22 cellular contexts compared by ENCODE assay signal in genomic region chr3:182487048-182487447, GRCh38.
DNase-seq lines count a peak whose midpoint lies in the region; ATAC-seq, FAIRE-seq and TF ChIP-seq lines count a peak whose summit lies in the region.
"Had no signal": no experiment of that assay in that cellular context is flagged by ENCODE, and none has a peak within 500 bp of the region (broad histone marks: within the 10 kb centered on the region; RNA-seq: fewer than 3 reads in every experiment).

No MANE protein-coding gene starts in this region.

- ATAC-seq in activated CD8-positive, alpha-beta T cell treated with anti-CD3 and anti-CD28 coated beads for 36 hours, result no peak
- ATAC-seq: stimulated activated naive B cell treated with anti-CD40 and anti-IgM and Interleukin-4, amounts not matched to agents 10 μg/mL and 1 μg/mL and 100 μg/mL, for 72 hours had no signal

- no peaks in the 10 kb centered on the region for H3K4me1 Mint-ChIP-seq in activated CD8-positive, alpha-beta T cell treated with anti-CD3 and anti-CD28 coated beads for 36 hours (ENCODE audit: low read depth)
- H3K4me1 Mint-ChIP-seq: activated B cell treated with CpG ODN at 0.5 μM for 24 hours; B cell; stimulated activated naive B cell treated with anti-CD40 and anti-IgM and Interleukin-4, amounts not matched to agents 10 μg/mL and 1 μg/mL and 100 μg/mL, for 72 hours had no signal

- CTCF ChIA-PET in activated CD8-positive, alpha-beta T cell treated with anti-CD3 and anti-CD28 coated beads for 36 hours (lab: Charles Lee), result no interaction called here

- WGBS in esophagus, 2 donors, result 42 to 60% methylated on average over 3 of the region's 3 CpGs

- no peak overlapping the region for H3K27ac Mint-ChIP-seq in activated CD8-positive, alpha-beta T cell treated with anti-CD3 and anti-CD28 coated beads for 36 hours
- H3K27ac Mint-ChIP-seq: activated B cell treated with CpG ODN at 0.5 μM for 24 hours; activated CD4-positive, alpha-beta memory T cell treated with anti-CD3 and anti-CD28 coated beads for 36 hours; B cell; endodermal cell; stimulated activated naive B cell treated with anti-CD40 and anti-IgM and Interleukin-4, amounts not matched to agents 10 μg/mL and 1 μg/mL and 100 μg/mL, for 72 hours had no signal

- FAIRE-seq in frontal cortex (lab: Jason Lieb, UNC), result no peak
- FAIRE-seq: colon, H1 had no signal

- H3K36me3 Mint-ChIP-seq in activated CD8-positive, alpha-beta T cell treated with anti-CD3 and anti-CD28 coated beads for 36 hours (ENCODE audit: low read depth), result no peaks in the 10 kb centered on the region
- H3K36me3 Mint-ChIP-seq: activated CD4-positive, alpha-beta memory T cell treated with anti-CD3 and anti-CD28 coated beads for 36 hours; stimulated activated naive B cell treated with anti-CD40 and anti-IgM and Interleukin-4, amounts not matched to agents 10 μg/mL and 1 μg/mL and 100 μg/mL, for 72 hours had no signal

- POLR2A ChIA-PET in activated CD8-positive, alpha-beta T cell treated with anti-CD3 and anti-CD28 coated beads for 36 hours (lab: Charles Lee), result no interaction called here

- no peaks in the 10 kb centered on the region for H3K27me3 ChIP-seq in esophagus (ENCODE audit: control insufficient read depth in 1 of 2, insufficient read depth in 2 of 2, low read length in 2 of 2)
- H3K27me3 ChIP-seq: brain microvascular endothelial cell had no signal

- intact Hi-C loops in activated CD8-positive, alpha-beta T cell treated with anti-CD3 and anti-CD28 coated beads for 36 hours (cut with micrococcal nuclease), result no loop called here

- no peak overlapping the region for H3K4me3 Mint-ChIP-seq in activated CD8-positive, alpha-beta T cell treated with anti-CD3 and anti-CD28 coated beads for 36 hours
- H3K4me3 Mint-ChIP-seq: activated B cell treated with CpG ODN at 0.5 μM for 24 hours; activated CD4-positive, alpha-beta memory T cell treated with anti-CD3 and anti-CD28 coated beads for 36 hours; B cell; endodermal cell; stimulated activated naive B cell treated with anti-CD40 and anti-IgM and Interleukin-4, amounts not matched to agents 10 μg/mL and 1 μg/mL and 100 μg/mL, for 72 hours had no signal

- no peaks in the 10 kb centered on the region for H3K36me3 ChIP-seq in esophagus (ENCODE audit: control insufficient read depth in 2 of 2, insufficient read depth in 2 of 2, low read length in 1 of 2)
- H3K36me3 ChIP-seq: brain microvascular endothelial cell, thoracic aorta had no signal

- H3K4me1 ChIP-seq in esophagus (ENCODE audit: control insufficient read depth in 2 of 2, insufficient read depth in 2 of 2, low read length in 1 of 2), result no peaks in the 10 kb centered on the region

- no peaks in the 10 kb centered on the region for H3K9me3 Mint-ChIP-seq in activated CD8-positive, alpha-beta T cell treated with anti-CD3 and anti-CD28 coated beads for 36 hours
- H3K9me3 Mint-ChIP-seq: activated B cell treated with CpG ODN at 0.5 μM for 24 hours; activated CD4-positive, alpha-beta memory T cell treated with anti-CD3 and anti-CD28 coated beads for 36 hours; endodermal cell; stimulated activated naive B cell treated with anti-CD40 and anti-IgM and Interleukin-4, amounts not matched to agents 10 μg/mL and 1 μg/mL and 100 μg/mL, for 72 hours had no signal

- no peak overlapping the region for H3K4me3 ChIP-seq in esophagus (ENCODE audit: low read depth in 1 of 2, low read length in 2 of 2)
- H3K4me3 ChIP-seq in coronary artery, result no peak overlapping the region
- H3K4me3 ChIP-seq: thoracic aorta had no signal

- H3K27ac ChIP-seq in esophagus (ENCODE audit: low read depth in 2 of 2, low read length in 1 of 2), result peak overlapping the region; percentile 21 to 62
- no peak overlapping the region for H3K27ac ChIP-seq in coronary artery
- H3K27ac ChIP-seq: brain microvascular endothelial cell, thoracic aorta had no signal

- DNase-seq in NCI-H1417 (lab: John Stamatoyannopoulos, UW), result peak in 2 of 3 experiments; percentile 26 to 63
- DNase-seq in NCI-H1417 treated with DMSO at 0.1 percent for 48 hours (lab: John Stamatoyannopoulos, UW), result no peak
- peak; percentile 92 for DNase-seq in NCI-H2171 treated with DMSO at 0.1 percent for 48 hours (lab: John Stamatoyannopoulos, UW)
- no peak for DNase-seq in cortex of kidney (lab: John Stamatoyannopoulos, UW)
- DNase-seq in frontal cortex (ENCODE audit: low spot score in 2 of 2), result no peak
- DNase-seq in activated CD8-positive, alpha-beta T cell treated with anti-CD3 and anti-CD28 coated beads for 36 hours, result no peak
- no peak for DNase-seq in coronary artery (ENCODE audit: low spot score)
- DNase-seq: activated B cell treated with CpG ODN at 0.5 μM for 24 hours; activated CD4-positive, alpha-beta memory T cell treated with anti-CD3 and anti-CD28 coated beads for 36 hours; activated gamma-delta T cell; brain microvascular endothelial cell; endodermal cell; NCI-H1092; retina; stimulated activated CD4-positive, alpha-beta T cell treated with anti-CD3 and anti-CD28 coated beads, Interleukin-2, amount 100 ng/mL, for 48 hours; stimulated activated naive B cell treated with anti-CD40 and anti-IgM and Interleukin-4, amounts not matched to agents 10 μg/mL and 1 μg/mL and 100 μg/mL, for 72 hours; T1000 had no signal

- H3K9me3 ChIP-seq in esophagus (ENCODE audit: control insufficient read depth in 2 of 2, insufficient read depth in 1 of 2, low read depth in 1 of 2, low read length in 1 of 2), result no peaks in the 10 kb centered on the region
- H3K9me3 ChIP-seq: thoracic aorta had no signal

- no peaks in the 10 kb centered on the region for H3K27me3 Mint-ChIP-seq in activated CD8-positive, alpha-beta T cell treated with anti-CD3 and anti-CD28 coated beads for 36 hours
- H3K27me3 Mint-ChIP-seq: stimulated activated naive B cell treated with anti-CD40 and anti-IgM and Interleukin-4, amounts not matched to agents 10 μg/mL and 1 μg/mL and 100 μg/mL, for 72 hours had no signal

- TF ChIP-seq CTCF in activated CD8-positive, alpha-beta T cell treated with anti-CD3 and anti-CD28 coated beads for 36 hours (IDR thresholded peaks at IDR 0.05), result no peak
- no peak for TF ChIP-seq CTCF in coronary artery (IDR thresholded peaks at IDR 0.05)

Comparison
In these comparisons a context has a peak if more than half of its experiments do, and no peak if none do; other contexts are left out.
1. DNase-seq: peak in NCI-H1417 (2 of 3) and NCI-H2171 treated with DMSO at 0.1 percent for 48 hours (single experiment); none in NCI-H1417 treated with DMSO at 0.1 percent for 48 hours (single experiment), cortex of kidney (single experiment), frontal cortex (0 of 2), activated CD8-positive, alpha-beta T cell treated with anti-CD3 and anti-CD28 coated beads for 36 hours (single experiment) and coronary artery (single experiment).
2. H3K27ac ChIP-seq: peak in esophagus (2 of 2); none in coronary artery (0 of 2).